Comparison of ENCODE assay signal across 17 cellular contexts in the genomic region with DNA sequence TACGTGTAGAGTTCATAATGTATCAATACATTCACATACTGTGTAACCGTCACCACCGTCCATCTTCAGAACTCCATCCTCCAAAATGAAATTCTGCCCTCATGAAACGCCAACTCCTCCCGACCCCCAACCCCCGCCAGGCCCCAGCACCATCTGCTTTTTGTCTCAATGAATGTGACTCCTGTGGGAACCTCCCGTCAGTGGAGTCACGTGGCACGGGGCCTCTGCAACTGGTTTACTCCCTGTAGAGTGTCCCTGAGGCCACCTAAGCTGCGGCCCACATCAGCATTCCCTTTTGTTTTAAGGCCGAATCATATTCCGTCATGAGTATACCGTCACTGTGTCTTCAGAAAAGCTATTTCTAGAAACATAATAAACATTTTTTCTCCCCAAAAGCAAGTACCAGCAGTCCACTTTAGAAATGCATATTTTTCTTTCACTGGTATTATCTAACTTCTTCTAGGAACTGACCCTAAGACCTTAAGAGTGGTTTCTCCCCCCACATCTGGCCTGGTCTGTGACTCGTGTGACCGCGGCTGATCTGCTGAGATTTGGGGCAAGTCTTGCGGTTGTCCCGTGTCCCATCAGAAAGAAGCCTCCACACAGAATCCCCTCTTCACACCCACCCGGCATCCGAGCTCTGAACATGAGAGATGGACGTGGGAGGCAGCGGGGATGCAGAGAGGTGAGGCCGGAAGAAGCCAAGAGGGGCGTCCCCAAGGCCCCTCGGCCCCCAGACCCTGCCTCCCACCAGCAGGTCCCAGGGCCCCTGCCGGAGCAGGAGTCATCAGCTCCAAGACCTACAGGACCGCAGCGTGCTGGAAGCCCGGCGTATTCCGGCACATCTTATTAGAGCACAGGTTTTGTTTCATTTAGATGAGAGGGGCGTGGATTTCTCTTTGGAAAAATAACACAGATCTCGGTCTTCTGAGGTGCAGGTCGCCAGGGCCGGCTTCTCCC. TPM values are rescaled to one million over a fixed set of nuclear protein-coding genes. Genes with fewer than 3 reads are reported as not detected.
"Had no signal": no experiment of that assay in that cellular context is flagged by ENCODE, and none has a peak within 500 bp of the region (broad histone marks: within the 10 kb centered on the region; RNA-seq: fewer than 3 reads in every experiment).

No MANE protein-coding gene starts in this region.

- H3K4me3 Mint-ChIP-seq: activated naive CD8-positive, alpha-beta T cell treated with anti-CD3 and anti-CD28 coated beads, Interleukin-2, amount 50 U/mL, for 24 hours had no signal

- H3K27ac Mint-ChIP-seq: activated naive CD8-positive, alpha-beta T cell treated with anti-CD3 and anti-CD28 coated beads, Interleukin-2, amount 50 U/mL, for 24 hours had no signal

- H3K4me1 ChIP-seq: colonic mucosa, esophagus muscularis mucosa, stomach, testis had no signal

- ATAC-seq: activated naive CD8-positive, alpha-beta T cell treated with anti-CD3 and anti-CD28 coated beads, Interleukin-2, amount 50 U/mL, for 24 hours had no signal

- DNase-seq: activated CD4-positive, CD25-positive, alpha-beta regulatory T cell; activated naive CD4-positive, alpha-beta T cell treated with Interleukin-2 at 50 U/mL for 16 hours; activated naive CD8-positive, alpha-beta T cell treated with anti-CD3 and anti-CD28 coated beads, Interleukin-2, amount 50 U/mL, for 24 hours; activated T-cell treated with anti-CD3 and anti-CD28 coated beads for 4 hours; colonic mucosa; hypothalamus; kidney glomerular epithelial cell; midbrain; ovary; stimulated activated CD4-positive, alpha-beta T cell treated with anti-CD3 and anti-CD28 coated beads, Interleukin-12 subunit alpha, Interleukin-12 subunit beta, amount 100 ng/mL, for 4 hours; stimulated activated CD4-positive, alpha-beta T cell treated with anti-CD3 and anti-CD28 coated beads, Interleukin-2, amount 100 ng/mL, for 24 hours; stomach; testis had no signal

- H3K4me3 ChIP-seq: colonic mucosa, esophagus muscularis mucosa, ovary, stomach, testis had no signal

- H3K27me3 ChIP-seq: colonic mucosa, ovary, testis had no signal

- H3K36me3 ChIP-seq: colonic mucosa, esophagus muscularis mucosa, ovary, stomach had no signal

- H3K27ac ChIP-seq: colonic mucosa, esophagus muscularis mucosa, ovary, stomach, testis had no signal

- H3K9me3 Mint-ChIP-seq: activated naive CD8-positive, alpha-beta T cell treated with anti-CD3 and anti-CD28 coated beads, Interleukin-2, amount 50 U/mL, for 24 hours had no signal

- H3K9me3 ChIP-seq: colonic mucosa, esophagus muscularis mucosa, ovary, stomach, testis had no signal

RNA-seq across cellular contexts. Expression of a gene that starts 38.3 kb away (rescaled TPM):
- total RNA-seq: colonic mucosa, glomerular endothelial cell, lung microvascular endothelial cell, stomach, urinary bladder had no signal
